In the genomic region with DNA sequence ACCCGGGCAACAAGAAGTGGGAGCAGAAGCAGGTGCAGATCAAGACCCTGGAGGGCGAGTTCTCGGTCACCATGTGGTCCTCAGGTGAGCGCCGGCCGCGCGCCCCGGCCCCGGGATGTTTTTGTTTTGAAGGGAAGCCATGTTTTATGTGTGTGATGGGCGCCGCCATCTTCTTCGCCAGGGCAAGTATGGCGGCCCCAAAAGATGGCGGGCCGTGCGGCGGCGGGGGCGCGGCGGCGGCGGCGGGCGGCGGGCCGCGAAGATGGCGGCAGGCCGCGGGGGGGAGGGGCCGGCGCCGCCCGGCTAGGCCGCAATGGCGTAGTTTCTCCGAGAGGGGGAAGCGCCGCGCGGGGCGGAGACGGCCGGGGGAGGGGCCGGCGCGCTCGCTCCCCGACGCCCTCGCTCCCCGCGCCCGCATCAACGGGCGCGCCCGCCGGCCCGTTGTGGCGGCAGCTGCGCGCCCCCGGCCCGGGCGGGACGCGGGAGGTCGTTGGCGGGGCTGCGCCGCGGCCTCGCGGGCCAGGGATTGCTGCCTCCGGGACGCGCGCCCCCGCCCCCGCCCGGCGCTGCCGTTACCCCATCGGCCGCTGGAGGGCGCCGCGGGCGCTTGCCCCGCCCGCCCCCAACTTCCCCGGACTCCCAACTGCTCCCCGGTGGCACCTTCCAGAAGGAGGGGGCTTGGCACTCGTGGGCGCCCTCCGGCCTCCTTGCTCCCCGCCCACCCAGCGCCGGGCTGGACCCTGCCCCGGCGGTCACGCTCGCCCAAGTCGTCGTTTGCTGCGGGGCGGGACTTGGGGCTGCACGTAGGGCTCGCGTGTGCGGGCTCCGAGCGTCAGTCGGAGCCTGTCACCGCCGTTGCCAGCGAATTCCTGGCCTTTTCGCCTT, we compare ENCODE assay signal across 8 cellular contexts. TPM values are rescaled to one million over a fixed set of nuclear protein-coding genes. Genes with fewer than 3 reads are reported as not detected.
DNase-seq lines count a peak whose midpoint lies in the region; ATAC-seq and TF ChIP-seq lines count a peak whose summit lies in the region.

No MANE protein-coding gene starts in this region.

- POLR2A ChIA-PET in activated naive CD8-positive, alpha-beta T cell treated with anti-CD3 and anti-CD28 coated beads, Interleukin-2, amount 10 ng/mL, durations not matched to agents 7 days and 5 days (lab: Charles Lee): interaction anchor here (1.3 to 3.5 kb wide), 3 partner anchors 15 to 136 kb away, joined by 4 to 20 read pairs (median 11); a partner anchor contains a TSS

- H3K27ac Mint-ChIP-seq in activated naive CD8-positive, alpha-beta T cell treated with anti-CD3 and anti-CD28 coated beads, Interleukin-2, amount 10 ng/mL, durations not matched to agents 7 days and 5 days: peak overlapping the region; percentile 89

- TF ChIP-seq CTCF in MM.1S (IDR thresholded peaks at IDR 0.05; ENCODE audit: low read length) (peak; percentile 34), parathyroid adenoma (IDR thresholded peaks at IDR 0.05) (peak; percentile 73), tibial artery (IDR thresholded peaks at IDR 0.05) (peak; percentile 69 to 78)

- H2AFZ ChIP-seq in MM.1S (ENCODE audit: low read length) (no peak overlapping the region), parathyroid adenoma (peak overlapping the region; percentile 77)

- H3K9me3 ChIP-seq in MM.1S (replicated peaks; ENCODE audit: insufficient read depth, low read length) (no peaks in the 10 kb centered on the region), parathyroid adenoma (ENCODE audit: control insufficient read depth, low read length) (no peaks in the 10 kb centered on the region), tibial artery (no peaks in the 10 kb centered on the region)

- H3K27me3 Mint-ChIP-seq in activated naive CD8-positive, alpha-beta T cell treated with anti-CD3 and anti-CD28 coated beads, Interleukin-2, amount 10 ng/mL, durations not matched to agents 7 days and 5 days: no peaks in the 10 kb centered on the region

- H3K4me1 ChIP-seq in MM.1S (ENCODE audit: low read length): 0 out of 2 replicates have a peak, but pooled peaks cover 6% of the 10 kb centered on the region
- H3K4me1 ChIP-seq in parathyroid adenoma: peaks cover 25% of the 10 kb centered on the region
- peaks cover 0 to 69% (median 51%) of the 10 kb centered on the region in 4 donors for H3K4me1 ChIP-seq in tibial artery

- H3K9ac ChIP-seq in MM.1S (ENCODE audit: low read length): peak overlapping the region; percentile 85
- H3K9ac ChIP-seq in parathyroid adenoma: peak overlapping the region; percentile 83

- ATAC-seq in SK-N-SH treated with all-trans-retinoic acid at 6 μM for 48 hours: peak; percentile 75
- peak; percentile 30 for ATAC-seq in activated naive CD8-positive, alpha-beta T cell treated with anti-CD3 and anti-CD28 coated beads, Interleukin-2, amount 10 ng/mL, durations not matched to agents 7 days and 5 days (ENCODE audit: low read depth)
- ATAC-seq in Right ventricle myocardium superior (ENCODE audit: poor library complexity): peak; percentile 70

- no peaks in the 10 kb centered on the region for H3K36me3 ChIP-seq in MM.1S (replicated peaks; ENCODE audit: insufficient read depth, low read length)
- no peaks in the 10 kb centered on the region for H3K36me3 ChIP-seq in parathyroid adenoma (ENCODE audit: control insufficient read depth, insufficient read depth, low read length)
- H3K36me3 ChIP-seq in tibial artery: no peaks in the 10 kb centered on the region

- peaks cover 23% of the 10 kb centered on the region; the same call in 1 of the 2 replicates for H4K20me1 ChIP-seq in MM.1S (ENCODE audit: insufficient read depth, low read length)

- H3K4me1 Mint-ChIP-seq in activated naive CD8-positive, alpha-beta T cell treated with anti-CD3 and anti-CD28 coated beads, Interleukin-2, amount 10 ng/mL, durations not matched to agents 7 days and 5 days: peaks cover 43% of the 10 kb centered on the region

- H3K4me2 ChIP-seq in MM.1S (ENCODE audit: low read depth, low read length) (peak overlapping the region; percentile 86), parathyroid adenoma (ENCODE audit: low read length) (peak overlapping the region; percentile 91)

- no peaks in the 10 kb centered on the region for H3K9me2 ChIP-seq in MM.1S (replicated peaks; ENCODE audit: insufficient read depth, low read length)

- no peaks in the 10 kb centered on the region for H3K9me3 Mint-ChIP-seq in activated naive CD8-positive, alpha-beta T cell treated with anti-CD3 and anti-CD28 coated beads, Interleukin-2, amount 10 ng/mL, durations not matched to agents 7 days and 5 days

- peaks cover 75% of the 10 kb centered on the region for H3K79me2 ChIP-seq in MM.1S (ENCODE audit: low read length)
- H3K79me2 ChIP-seq in parathyroid adenoma: peaks cover 65% of the 10 kb centered on the region

- H3K27ac ChIP-seq in MM.1S (ENCODE audit: low read length): peak overlapping the region; percentile 78; the same call in 1 of the 2 replicates
- H3K27ac ChIP-seq in parathyroid adenoma: peak overlapping the region; percentile 92
- H3K27ac ChIP-seq in tibial artery: peak overlapping the region; percentile 87 to 97

- peak; percentile 92 for DNase-seq in GM03348 (ENCODE audit: low spot score)
- peak; percentile 90 for DNase-seq in HCEC 1CT
- DNase-seq in MM.1S: peak; percentile 60
- peak; percentile 92 for DNase-seq in activated naive CD8-positive, alpha-beta T cell treated with anti-CD3 and anti-CD28 coated beads, Interleukin-2, amount 10 ng/mL, durations not matched to agents 7 days and 5 days
- peak; percentile 93 for DNase-seq in Right ventricle myocardium superior
- DNase-seq in tibial artery: peak; percentile 87 to 95

- no peaks in the 10 kb centered on the region for H3K27me3 ChIP-seq in MM.1S (replicated peaks; ENCODE audit: insufficient read depth, low read length)
- no peaks in the 10 kb centered on the region for H3K27me3 ChIP-seq in parathyroid adenoma (ENCODE audit: control insufficient read depth, insufficient read depth, low read length)
- H3K27me3 ChIP-seq in tibial artery: no peaks in the 10 kb centered on the region

- H3F3A ChIP-seq in MM.1S (ENCODE audit: insufficient read depth, low read length): peaks cover 3% of the 10 kb centered on the region; the same call in 1 of the 2 replicates

- intact Hi-C loops in Right ventricle myocardium superior (cut with DNase I): no loop called here
- intact Hi-C loops in tibial artery (cut with DNase I; ENCODE audit: low total_unique reads): loop anchor here (5.0 kb wide), 2 partner anchors 67 to 137 kb away; a partner anchor contains a TSS

- H3K36me3 Mint-ChIP-seq in activated naive CD8-positive, alpha-beta T cell treated with anti-CD3 and anti-CD28 coated beads, Interleukin-2, amount 10 ng/mL, durations not matched to agents 7 days and 5 days: peaks cover 26% of the 10 kb centered on the region

- H3K4me3 Mint-ChIP-seq in activated naive CD8-positive, alpha-beta T cell treated with anti-CD3 and anti-CD28 coated beads, Interleukin-2, amount 10 ng/mL, durations not matched to agents 7 days and 5 days: peak overlapping the region; percentile 87

- H3K4me3 ChIP-seq in MM.1S (ENCODE audit: low read length): peak overlapping the region; percentile 80
- H3K4me3 ChIP-seq in parathyroid adenoma (ENCODE audit: low read depth, low read length): peak overlapping the region; percentile 94
- peak overlapping the region; percentile 96 to 99 for H3K4me3 ChIP-seq in tibial artery

TF ChIP-seq in SK-N-SH treated with all-trans-retinoic acid at 6 μM for 48 hours, 23 proteins besides CTCF, POLR2A, EP300 and RAD21 (continues in another document):
- no peak for TF ChIP-seq GLIS3 (CRISPR knock-in tag; IDR thresholded peaks at IDR 0.05)
- no peak for TF ChIP-seq ZFP30 (CRISPR knock-in tag; IDR thresholded peaks at IDR 0.05)
- TF ChIP-seq, protein P1, sequence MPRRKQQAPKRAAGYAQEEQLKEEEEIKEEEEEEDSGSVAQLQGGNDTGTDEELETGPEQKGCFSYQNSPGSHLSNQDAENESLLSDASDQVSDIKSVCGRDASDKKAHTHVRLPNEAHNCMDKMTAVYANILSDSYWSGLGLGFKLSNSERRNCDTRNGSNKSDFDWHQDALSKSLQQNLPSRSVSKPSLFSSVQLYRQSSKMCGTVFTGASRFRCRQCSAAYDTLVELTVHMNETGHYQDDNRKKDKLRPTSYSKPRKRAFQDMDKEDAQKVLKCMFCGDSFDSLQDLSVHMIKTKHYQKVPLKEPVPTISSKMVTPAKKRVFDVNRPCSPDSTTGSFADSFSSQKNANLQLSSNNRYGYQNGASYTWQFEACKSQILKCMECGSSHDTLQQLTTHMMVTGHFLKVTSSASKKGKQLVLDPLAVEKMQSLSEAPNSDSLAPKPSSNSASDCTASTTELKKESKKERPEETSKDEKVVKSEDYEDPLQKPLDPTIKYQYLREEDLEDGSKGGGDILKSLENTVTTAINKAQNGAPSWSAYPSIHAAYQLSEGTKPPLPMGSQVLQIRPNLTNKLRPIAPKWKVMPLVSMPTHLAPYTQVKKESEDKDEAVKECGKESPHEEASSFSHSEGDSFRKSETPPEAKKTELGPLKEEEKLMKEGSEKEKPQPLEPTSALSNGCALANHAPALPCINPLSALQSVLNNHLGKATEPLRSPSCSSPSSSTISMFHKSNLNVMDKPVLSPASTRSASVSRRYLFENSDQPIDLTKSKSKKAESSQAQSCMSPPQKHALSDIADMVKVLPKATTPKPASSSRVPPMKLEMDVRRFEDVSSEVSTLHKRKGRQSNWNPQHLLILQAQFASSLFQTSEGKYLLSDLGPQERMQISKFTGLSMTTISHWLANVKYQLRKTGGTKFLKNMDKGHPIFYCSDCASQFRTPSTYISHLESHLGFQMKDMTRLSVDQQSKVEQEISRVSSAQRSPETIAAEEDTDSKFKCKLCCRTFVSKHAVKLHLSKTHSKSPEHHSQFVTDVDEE (CRISPR knock-in tag; IDR thresholded peaks at IDR 0.05): peak; percentile 24; the same call in 1 of the 2 replicates
- TF ChIP-seq ARNTL (CRISPR knock-in tag; IDR thresholded peaks at IDR 0.05; ENCODE audit: borderline replicate concordance, low read depth): no peak
- no peak for TF ChIP-seq SNAI2 (CRISPR knock-in tag; IDR thresholded peaks at IDR 0.05)
- no peak for TF ChIP-seq TOX (CRISPR knock-in tag; IDR thresholded peaks at IDR 0.05; ENCODE audit: borderline replicate concordance)

RNA-seq across cellular contexts. Expression of a gene that starts 1.1 kb away (rescaled TPM):
- total RNA-seq in activated naive CD8-positive, alpha-beta T cell treated with anti-CD3 and anti-CD28 coated beads, Interleukin-2, amount 10 ng/mL, durations not matched to agents 7 days and 5 days: 10 to 100 TPM; 86.4 to 89.6 TPM
- total RNA-seq in Right ventricle myocardium superior: 48.1 TPM

Comparison
In these comparisons a context has a peak if more than half of its experiments do, and no peak if none do; other contexts are left out.
1. Peak in every context shown above with its lines: DNase-seq, ATAC-seq, H3K4me3 ChIP-seq and H3K27ac ChIP-seq.